ENCODE assay signal across 15 cellular contexts in genomic region chr3:127824151-127824825, GRCh38. TPM values are rescaled to one million over a fixed set of nuclear protein-coding genes. Genes with fewer than 3 reads are reported as not detected.
DNase-seq lines count a peak whose midpoint lies in the region; ATAC-seq and TF ChIP-seq lines count a peak whose summit lies in the region.
"Had no signal": no experiment of that assay in that cellular context is flagged by ENCODE, and none has a peak within 500 bp of the region (broad histone marks: within the 10 kb centered on the region; RNA-seq: fewer than 3 reads in every experiment).

No MANE protein-coding gene starts in this region.

- no peak for TF ChIP-seq CTCF in CD4-positive, alpha-beta T cell (IDR thresholded peaks at IDR 0.05)
- TF ChIP-seq CTCF in endodermal cell (conservative IDR thresholded peaks at IDR 0.05) (no peak), nephron progenitor cell (IDR thresholded peaks at IDR 0.05) (no peak)

- H3K4me3 ChIP-seq in endodermal cell (ENCODE audit: low read length): no peak overlapping the region

- no peak overlapping the region for H3K27ac ChIP-seq in CD4-positive, alpha-beta T cell (ENCODE audit: low read depth, low read length)
- H3K27ac ChIP-seq in endodermal cell (ENCODE audit: low read depth, low read length): no peak overlapping the region
- H3K27ac ChIP-seq: GM23248, testis had no signal

- peak overlapping the region; percentile 23 for H3K4me3 Mint-ChIP-seq in CD4-positive, alpha-beta T cell
- H3K4me3 Mint-ChIP-seq in IgD-negative memory B cell (peak overlapping the region; percentile 58 to 82 (median 78)), endodermal cell (no peak overlapping the region), nephron progenitor cell (peak overlapping the region; percentile 83)

- H3K9me3 Mint-ChIP-seq in CD4-positive, alpha-beta T cell: no peaks in the 10 kb centered on the region
- H3K9me3 Mint-ChIP-seq in IgD-negative memory B cell (peaks cover 0 to 10% (median 2%) of the 10 kb centered on the region in 3 donors), endodermal cell (peaks cover 17% of the 10 kb centered on the region), nephron progenitor cell (peaks cover 31% of the 10 kb centered on the region)

- CTCF ChIA-PET in CD4-positive, alpha-beta T cell (lab: Charles Lee): no interaction called here

- H3K9ac ChIP-seq in endodermal cell (ENCODE audit: extremely low read depth, low read length, poor library complexity, severe bottlenecking): no peak overlapping the region

- no peaks in the 10 kb centered on the region for H3K36me3 ChIP-seq in endodermal cell (ENCODE audit: control insufficient read depth, insufficient read depth, low read length)

- no peak for ATAC-seq in CD4-positive, alpha-beta T cell (ENCODE audit: poor library complexity)
- ATAC-seq in GM21390 (IDR thresholded peaks at IDR 0.05; ENCODE audit: unreplicated experiment): no peak

- H3K36me3 Mint-ChIP-seq in CD4-positive, alpha-beta T cell (ENCODE audit: low read depth): peaks cover 7% of the 10 kb centered on the region
- peaks cover 3% of the 10 kb centered on the region for H3K36me3 Mint-ChIP-seq in IgD-negative memory B cell
- H3K36me3 Mint-ChIP-seq in endodermal cell (ENCODE audit: low read depth): no peaks in the 10 kb centered on the region
- H3K36me3 Mint-ChIP-seq in nephron progenitor cell (ENCODE audit: low read depth): peaks cover under 1% of the 10 kb centered on the region
- H3K36me3 Mint-ChIP-seq: activated naive CD4-positive, alpha-beta T cell treated with anti-CD3 and anti-CD28 coated beads, Interleukin-2, amount 10 ng/mL, durations not matched to agents 7 days and 5 days had no signal

- DNase-seq in CD4-positive, alpha-beta T cell: no peak
- peak; percentile 41 for DNase-seq in endodermal cell
- DNase-seq in nephron progenitor cell: no peak
- no peak for DNase-seq in GM19238 (ENCODE audit: insufficient read length, low spot score)
- DNase-seq in NCI-H1930 (lab: John Stamatoyannopoulos, UW): no peak
- DNase-seq in AML-193 (lab: John Stamatoyannopoulos, UW): no peak
- DNase-seq: activated naive CD4-positive, alpha-beta T cell treated with anti-CD3 and anti-CD28 coated beads, Interleukin-2, amount 10 ng/mL, durations not matched to agents 7 days and 5 days; activated T-cell treated with anti-CD3 and anti-CD28 coated beads, Interleukin-2, amount 50 U/mL, for 24 hours; GM23248; NCI-H1092 treated with DMSO at 0.1 percent for 48 hours; NCI-H2107; NCI-H510A treated with DMSO at 0.1 percent for 48 hours; testis had no signal

- 89 to 92% methylated on average over 14 of the region's 14 CpGs for WGBS in endodermal cell (ENCODE audit: insufficient coverage in 1 of 2, insufficient read length in 1 of 2), 2 experiments

- peaks cover 46% of the 10 kb centered on the region for H3K27me3 ChIP-seq in CD4-positive, alpha-beta T cell (ENCODE audit: control insufficient read depth, insufficient read depth, low read length)
- H3K27me3 ChIP-seq in endodermal cell (ENCODE audit: control insufficient read depth, insufficient read depth, low read length, poor library complexity, severe bottlenecking): peaks cover 57% of the 10 kb centered on the region
- H3K27me3 ChIP-seq: testis had no signal

- H3K9me3 ChIP-seq in CD4-positive, alpha-beta T cell (ENCODE audit: control insufficient read depth, low read length): peaks cover 12% of the 10 kb centered on the region
- peaks cover 15% of the 10 kb centered on the region for H3K9me3 ChIP-seq in endodermal cell (ENCODE audit: control insufficient read depth, low read length)
- H3K9me3 ChIP-seq: testis had no signal

- POLR2A ChIA-PET in CD4-positive, alpha-beta T cell (lab: Charles Lee): no interaction called here

- H3K4me1 Mint-ChIP-seq in CD4-positive, alpha-beta T cell (ENCODE audit: low read depth): peaks cover 8% of the 10 kb centered on the region
- H3K4me1 Mint-ChIP-seq in IgD-negative memory B cell (peaks cover 7 to 31% (median 18%) of the 10 kb centered on the region in 3 donors), endodermal cell (peaks cover 1% of the 10 kb centered on the region), nephron progenitor cell (peaks cover 31% of the 10 kb centered on the region)

- H3K27me3 Mint-ChIP-seq in CD4-positive, alpha-beta T cell: peaks cover 67% of the 10 kb centered on the region
- peaks cover 21% of the 10 kb centered on the region for H3K27me3 Mint-ChIP-seq in IgD-negative memory B cell
- peaks cover 47% of the 10 kb centered on the region for H3K27me3 Mint-ChIP-seq in endodermal cell (ENCODE audit: insufficient read depth)
- H3K27me3 Mint-ChIP-seq in nephron progenitor cell (ENCODE audit: low read depth, poor library complexity): peaks cover 66% of the 10 kb centered on the region

- H3K4me1 ChIP-seq in endodermal cell (ENCODE audit: control insufficient read depth, insufficient read depth, low read length): no peaks in the 10 kb centered on the region

- intact Hi-C loops in CD4-positive, alpha-beta T cell (cut with DNase I, micrococcal nuclease): no loop called here

- no peak overlapping the region for H3K27ac Mint-ChIP-seq in CD4-positive, alpha-beta T cell
- H3K27ac Mint-ChIP-seq in IgD-negative memory B cell: no peak overlapping the region
- H3K27ac Mint-ChIP-seq in endodermal cell: no peak overlapping the region
- no peak overlapping the region for H3K27ac Mint-ChIP-seq in nephron progenitor cell
- H3K27ac Mint-ChIP-seq: activated naive CD4-positive, alpha-beta T cell treated with anti-CD3 and anti-CD28 coated beads, Interleukin-2, amount 10 ng/mL, durations not matched to agents 7 days and 5 days; activated T-cell treated with anti-CD3 and anti-CD28 coated beads, Interleukin-2, amount 50 U/mL, for 24 hours had no signal

RNA-seq across cellular contexts. Expression of gene MGLL, which starts 2.0 kb away (rescaled TPM):
- under 1 TPM; 0.28 to 0.38 TPM for total RNA-seq in CD4-positive, alpha-beta T cell
- 8.6 TPM for polyA plus RNA-seq in IgD-negative memory B cell
- under 1 TPM in 1 of 2 donors, not detected in 1; 0.22 TPM for total RNA-seq in endodermal cell
- polyA plus RNA-seq in endodermal cell (2013, experiment 1 of 2): 0.75 TPM
- polyA plus RNA-seq in endodermal cell (2013, experiment 2 of 2): 0.62 TPM
